In the genomic region with DNA sequence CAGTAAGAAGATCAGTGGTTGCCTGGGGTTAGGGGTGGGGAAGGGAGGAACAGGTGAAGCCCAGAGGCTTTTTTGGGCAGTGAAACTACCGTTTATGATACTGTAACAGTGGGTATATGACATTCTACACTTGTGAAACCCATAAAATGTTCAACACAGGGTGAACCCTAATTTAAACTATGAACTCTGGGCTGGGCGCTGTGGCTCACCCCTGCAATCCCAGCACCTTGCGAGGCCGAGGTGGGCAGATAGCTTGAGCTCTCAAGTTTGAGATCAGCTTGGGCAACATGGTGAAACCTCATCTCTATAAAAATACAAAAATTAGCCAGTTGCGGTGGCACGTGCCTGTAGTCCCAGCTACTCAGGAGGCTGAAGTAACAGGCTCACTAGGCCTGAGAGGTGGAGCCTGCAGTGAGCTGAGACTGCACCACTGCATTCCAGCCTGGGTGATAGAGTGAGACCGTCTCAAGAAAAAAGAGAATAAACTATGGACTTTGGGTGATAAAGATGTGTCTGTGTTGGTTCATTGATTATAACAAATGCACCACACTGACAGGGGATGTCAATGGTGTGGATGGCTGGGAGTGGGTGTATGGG, we compare ENCODE assay signal across 8 cellular contexts.
"Had no signal": no experiment of that assay in that cellular context is flagged by ENCODE, and none has a peak within 500 bp of the region (broad histone marks: within the 10 kb centered on the region; RNA-seq: fewer than 3 reads in every experiment).

No MANE protein-coding gene starts in this region.

- ATAC-seq: GM23338 had no signal

- H3K27ac ChIP-seq: HL-60 had no signal

- FAIRE-seq: H1, H54 had no signal

- H2AFZ ChIP-seq: GM23338 had no signal

- H3K4me3 Mint-ChIP-seq: GM23338, H9 had no signal

- H3K27ac Mint-ChIP-seq: GM23338, H9 had no signal

- DNase-seq: H9, HCEC 1CT, IMR-90, KBM-7 had no signal

- H3K4me1 Mint-ChIP-seq: GM23338 had no signal

- H3K4me2 ChIP-seq: GM23338 had no signal

- H3K4me3 ChIP-seq: GM23338 had no signal
